8 cellular contexts compared by ENCODE assay signal in the genomic region with DNA sequence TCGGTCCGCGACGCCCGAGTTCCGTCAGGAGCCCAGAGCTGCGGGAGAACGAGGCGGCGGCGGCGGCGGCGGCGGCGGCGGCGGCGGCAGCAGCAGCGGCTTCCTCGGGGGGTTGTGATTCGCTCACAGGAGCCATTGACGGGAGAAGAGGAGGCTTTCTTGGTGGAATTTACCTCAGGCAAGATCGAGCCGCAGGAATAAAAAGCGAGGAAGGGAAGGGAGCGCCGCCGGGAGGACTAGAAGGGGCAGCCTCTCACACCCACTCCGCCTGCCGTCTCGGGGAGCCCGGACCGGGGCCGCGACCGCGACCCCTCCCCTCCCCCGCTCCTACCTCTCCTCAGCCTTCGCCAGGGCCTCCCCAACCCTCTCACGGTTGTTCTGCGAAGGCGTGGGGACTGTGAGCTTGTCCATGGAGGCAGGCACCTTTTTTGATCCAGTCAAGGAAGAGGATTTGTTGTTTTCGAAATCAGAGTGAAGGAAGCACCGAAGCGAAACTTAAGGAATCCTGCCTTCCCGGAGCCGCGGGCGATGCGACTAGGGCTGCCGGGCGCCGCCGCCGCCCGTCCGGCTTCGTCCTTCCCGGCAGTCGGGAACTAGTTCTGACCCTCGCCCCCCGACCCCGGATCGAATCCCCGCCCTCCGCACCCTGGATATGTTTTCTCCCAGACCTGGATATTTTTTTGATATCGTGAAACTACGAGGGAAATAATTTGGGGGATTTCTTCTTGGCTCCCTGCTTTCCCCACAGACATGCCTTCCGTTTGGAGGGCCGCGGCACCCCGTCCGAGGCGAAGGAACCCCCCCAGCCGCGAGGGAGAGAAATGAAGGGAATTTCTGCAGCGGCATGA. TPM values are rescaled to one million over a fixed set of nuclear protein-coding genes. Genes with fewer than 3 reads are reported as not detected.
DNase-seq lines count a peak whose midpoint lies in the region; ATAC-seq and TF ChIP-seq lines count a peak whose summit lies in the region.

No MANE protein-coding gene starts in this region.

- H3K27ac ChIP-seq in DND-41 (ENCODE audit: low read length) (peak overlapping the region; percentile 58), KMS-11 (peak overlapping the region; percentile 47; the same call in 1 of the 2 replicates), liver (ENCODE audit: low read depth in 1 of 2, low read length in 2 of 2) (peak overlapping the region; percentile 91 to 93)

- H3K27me3 ChIP-seq in DND-41 (ENCODE audit: insufficient read depth, low read length, poor library complexity) (peaks cover 3% of the 10 kb centered on the region), KMS-11 (ENCODE audit: insufficient read depth, low read depth) (no peaks in the 10 kb centered on the region), liver (ENCODE audit: control insufficient read depth in 4 of 4, insufficient read depth in 4 of 4, low read length in 3 of 4) (no peaks in the 10 kb centered on the region)

- TF ChIP-seq CTCF in DND-41 (IDR thresholded peaks at IDR 0.05; ENCODE audit: borderline replicate concordance, extremely low read depth, low read length, poor library complexity, severe bottlenecking) = no peak
- TF ChIP-seq CTCF in KMS-11 (conservative IDR thresholded peaks at IDR 0.05; ENCODE audit: low read depth, low read length) = no peak
- TF ChIP-seq CTCF in liver (IDR thresholded peaks at IDR 0.05; ENCODE audit: low read depth, low read length, missing input control) = no peak

- peak; percentile 53 for DNase-seq in DND-41
- peak; percentile 33 to 45 for DNase-seq in activated CD4-positive, alpha-beta T cell treated with anti-CD3 and anti-CD28 coated beads for 4 hours
- DNase-seq in cortex of kidney (lab: John Stamatoyannopoulos, UW) = peak; percentile 15
- DNase-seq in stimulated activated CD4-positive, alpha-beta T cell treated with anti-CD3 and anti-CD28 coated beads, Interleukin-4, amount 100 ng/mL, for 24 hours = peak; percentile 46

- no peaks in the 10 kb centered on the region for H3K36me3 ChIP-seq in DND-41 (ENCODE audit: insufficient read depth, low read length)
- H3K36me3 ChIP-seq in KMS-11 (ENCODE audit: insufficient read depth) = no peaks in the 10 kb centered on the region
- H3K36me3 ChIP-seq in liver (ENCODE audit: control insufficient read depth in 4 of 4, insufficient read depth in 3 of 4, low read depth in 1 of 4, low read length in 3 of 4) = no peaks in the 10 kb centered on the region

- H3K4me2 ChIP-seq in DND-41 (ENCODE audit: insufficient read depth, low read length) = peak overlapping the region; percentile 95
- peak overlapping the region; percentile 98 for H3K4me2 ChIP-seq in KMS-11

- no peaks in the 10 kb centered on the region for H3K9me3 ChIP-seq in DND-41 (ENCODE audit: insufficient read depth, low read length, severe bottlenecking)
- H3K9me3 ChIP-seq in liver (ENCODE audit: control insufficient read depth in 4 of 4, low read length in 3 of 4) = no peaks in the 10 kb centered on the region

- H3K9ac ChIP-seq in DND-41 (ENCODE audit: low read depth, low read length) (peak overlapping the region; percentile 64), KMS-11 (peak overlapping the region; percentile 64; the same call in 1 of the 2 replicates), liver (ENCODE audit: low read depth in 1 of 2, low read length in 2 of 2) (peak overlapping the region; percentile 88 to 89)

- ATAC-seq in DND-41 (ENCODE audit: insufficient read depth, low read depth) = peak; percentile 27
- peak; percentile 40 for ATAC-seq in GM21723 (IDR thresholded peaks at IDR 0.05; ENCODE audit: unreplicated experiment)
- ATAC-seq in GM18861 (IDR thresholded peaks at IDR 0.05; ENCODE audit: unreplicated experiment) = no peak

- TF ChIP-seq RAD21 in liver (IDR thresholded peaks at IDR 0.05) = no peak

- WGBS in liver = under 1% methylated on average over 78 of the region's 78 CpGs

- peaks cover 46% of the 10 kb centered on the region for H3K4me1 ChIP-seq in DND-41 (ENCODE audit: insufficient read depth, low read length)
- peaks cover 35% of the 10 kb centered on the region for H3K4me1 ChIP-seq in KMS-11 (ENCODE audit: low read depth, poor library complexity, severe bottlenecking)
- peaks cover 0 to 32% (median 11%) of the 10 kb centered on the region in 4 donors for H3K4me1 ChIP-seq in liver (ENCODE audit: control insufficient read depth in 4 of 4, insufficient read depth in 4 of 4, low read length in 3 of 4)

- H2AFZ ChIP-seq in DND-41 (ENCODE audit: low read depth, low read length) (peak overlapping the region; percentile 80), KMS-11 (ENCODE audit: low read depth) (peak overlapping the region; percentile 92)

- H4K20me1 ChIP-seq in DND-41 (ENCODE audit: insufficient read depth, low read length) = peaks cover 11% of the 10 kb centered on the region; the same call in 1 of the 2 replicates
- no peaks in the 10 kb centered on the region for H4K20me1 ChIP-seq in KMS-11 (ENCODE audit: insufficient read depth)

- H3K79me2 ChIP-seq in DND-41 (ENCODE audit: insufficient read depth, low read length) (peaks cover 54% of the 10 kb centered on the region), KMS-11 (ENCODE audit: insufficient read depth, low read depth) (no peaks in the 10 kb centered on the region)

- peak overlapping the region; percentile 63 to 77 for H3K4me3 ChIP-seq in DND-41 (ENCODE audit: low read depth in 1 of 2, low read length in 2 of 2)
- H3K4me3 ChIP-seq in KMS-11 (IDR thresholded peaks at IDR 0.05; ENCODE audit: insufficient read depth, low read depth, low read length) = peak overlapping the region; percentile 73
- H3K4me3 ChIP-seq in liver (ENCODE audit: low read depth in 1 of 3, low read length in 3 of 3) = peak overlapping the region; percentile 83 to 98 (median 92)

TF ChIP-seq in liver, 16 proteins besides CTCF, POLR2A, EP300 and RAD21:
- TF ChIP-seq, protein P1, sequence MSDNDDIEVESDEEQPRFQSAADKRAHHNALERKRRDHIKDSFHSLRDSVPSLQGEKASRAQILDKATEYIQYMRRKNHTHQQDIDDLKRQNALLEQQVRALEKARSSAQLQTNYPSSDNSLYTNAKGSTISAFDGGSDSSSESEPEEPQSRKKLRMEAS (IDR thresholded peaks at IDR 0.05) = no peak
- no peak for TF ChIP-seq HNF4A (conservative IDR thresholded peaks at IDR 0.05)
- no peak for TF ChIP-seq JUND (IDR thresholded peaks at IDR 0.05)
- TF ChIP-seq HNF4G (IDR thresholded peaks at IDR 0.05) = no peak
- no peak for TF ChIP-seq YY1 (IDR thresholded peaks at IDR 0.05)
- no peak for TF ChIP-seq EGR1 (IDR thresholded peaks at IDR 0.05; ENCODE audit: low read depth in 2 of 2)
- no peak for TF ChIP-seq FOXA1 (IDR thresholded peaks at IDR 0.05)
- no peak for TF ChIP-seq SP1 (IDR thresholded peaks at IDR 0.05)
- no peak for TF ChIP-seq RXRA (IDR thresholded peaks at IDR 0.05)
- no peak for TF ChIP-seq TAF1 (conservative IDR thresholded peaks at IDR 0.05)
- TF ChIP-seq, protein P2, sequence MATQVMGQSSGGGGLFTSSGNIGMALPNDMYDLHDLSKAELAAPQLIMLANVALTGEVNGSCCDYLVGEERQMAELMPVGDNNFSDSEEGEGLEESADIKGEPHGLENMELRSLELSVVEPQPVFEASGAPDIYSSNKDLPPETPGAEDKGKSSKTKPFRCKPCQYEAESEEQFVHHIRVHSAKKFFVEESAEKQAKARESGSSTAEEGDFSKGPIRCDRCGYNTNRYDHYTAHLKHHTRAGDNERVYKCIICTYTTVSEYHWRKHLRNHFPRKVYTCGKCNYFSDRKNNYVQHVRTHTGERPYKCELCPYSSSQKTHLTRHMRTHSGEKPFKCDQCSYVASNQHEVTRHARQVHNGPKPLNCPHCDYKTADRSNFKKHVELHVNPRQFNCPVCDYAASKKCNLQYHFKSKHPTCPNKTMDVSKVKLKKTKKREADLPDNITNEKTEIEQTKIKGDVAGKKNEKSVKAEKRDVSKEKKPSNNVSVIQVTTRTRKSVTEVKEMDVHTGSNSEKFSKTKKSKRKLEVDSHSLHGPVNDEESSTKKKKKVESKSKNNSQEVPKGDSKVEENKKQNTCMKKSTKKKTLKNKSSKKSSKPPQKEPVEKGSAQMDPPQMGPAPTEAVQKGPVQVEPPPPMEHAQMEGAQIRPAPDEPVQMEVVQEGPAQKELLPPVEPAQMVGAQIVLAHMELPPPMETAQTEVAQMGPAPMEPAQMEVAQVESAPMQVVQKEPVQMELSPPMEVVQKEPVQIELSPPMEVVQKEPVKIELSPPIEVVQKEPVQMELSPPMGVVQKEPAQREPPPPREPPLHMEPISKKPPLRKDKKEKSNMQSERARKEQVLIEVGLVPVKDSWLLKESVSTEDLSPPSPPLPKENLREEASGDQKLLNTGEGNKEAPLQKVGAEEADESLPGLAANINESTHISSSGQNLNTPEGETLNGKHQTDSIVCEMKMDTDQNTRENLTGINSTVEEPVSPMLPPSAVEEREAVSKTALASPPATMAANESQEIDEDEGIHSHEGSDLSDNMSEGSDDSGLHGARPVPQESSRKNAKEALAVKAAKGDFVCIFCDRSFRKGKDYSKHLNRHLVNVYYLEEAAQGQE (IDR thresholded peaks at IDR 0.05) = no peak
- no peak for TF ChIP-seq FOXA2 (IDR thresholded peaks at IDR 0.05)
- no peak for TF ChIP-seq GABPA (IDR thresholded peaks at IDR 0.05 in 1 of 2, conservative IDR thresholded peaks at IDR 0.05 in 1 of 2)
- TF ChIP-seq ATF3 (IDR thresholded peaks at IDR 0.05) = no peak

RNA-seq across cellular contexts. Expression of gene BMPR2, which starts 0.6 kb away (rescaled TPM):
- 10 to 100 TPM in 1 of 2 donors, 1 to 10 TPM in 1; 9.9 to 16.2 TPM for total RNA-seq in liver
- 1 to 10 TPM; 4.3 to 5.5 TPM for polyA plus RNA-seq in liver
